In the genomic region with DNA sequence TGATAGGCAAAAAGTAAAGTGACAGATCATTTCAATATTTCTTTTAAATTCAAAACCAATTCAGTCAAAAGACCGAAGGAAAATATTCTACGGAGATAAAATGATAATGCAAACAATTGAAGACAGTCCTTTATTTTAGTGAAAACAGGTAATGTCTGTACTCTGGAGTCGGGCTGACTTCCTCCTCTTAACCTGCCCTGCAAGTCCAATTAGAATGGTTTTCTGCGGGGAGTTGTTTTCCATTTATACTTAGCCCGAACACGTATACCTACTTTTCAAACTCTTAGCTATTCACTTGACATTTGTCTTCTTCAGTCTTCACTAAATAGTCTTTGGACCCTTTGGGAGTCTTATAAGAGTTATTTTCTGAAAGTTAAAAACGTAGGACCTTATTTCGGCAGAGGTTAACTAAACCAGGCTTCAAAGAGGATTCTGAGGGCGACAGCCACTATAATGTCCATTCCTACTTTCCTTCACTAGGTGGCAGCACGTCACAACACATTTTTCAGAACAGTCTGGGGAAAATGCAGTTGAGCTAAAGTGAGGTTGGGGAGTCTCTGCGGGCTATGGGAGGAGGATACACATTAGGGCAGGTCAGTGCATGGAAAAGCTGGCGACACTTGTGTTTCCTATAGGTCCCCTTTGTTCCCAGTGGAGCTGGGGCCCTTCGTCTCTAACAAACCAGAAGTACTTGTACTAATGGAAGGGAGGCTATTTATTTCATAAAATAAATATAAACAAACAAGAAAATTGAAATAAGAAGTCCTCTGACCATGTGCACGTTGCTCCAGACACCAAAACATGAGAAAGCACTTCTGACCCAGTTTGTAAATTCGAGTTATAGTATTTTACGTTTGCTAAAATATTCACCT, we compare ENCODE assay signal across 8 cellular contexts.
A peak's percentile ranks its signal among the peaks of the same experiment; 100 is the strongest.
DNase-seq lines count a peak whose midpoint lies in the region; ATAC-seq and TF ChIP-seq lines count a peak whose summit lies in the region.

No MANE protein-coding gene starts in this region.

- BruUV-seq in HCT116 (replicated peaks; lab: Mats Ljungman, UMichigan) = no TSS peak

- no peaks in the 10 kb centered on the region for H3K36me3 Mint-ChIP-seq in stimulated activated effector memory CD8-positive, alpha-beta T cell treated with anti-CD3 and anti-CD28 coated beads, Interleukin-12 subunit alpha, Interleukin-12 subunit beta, amount 100 ng/mL, for 72 hours

- H3K4me1 Mint-ChIP-seq in stimulated activated effector memory CD8-positive, alpha-beta T cell treated with anti-CD3 and anti-CD28 coated beads, Interleukin-12 subunit alpha, Interleukin-12 subunit beta, amount 100 ng/mL, for 72 hours = peaks cover 5% of the 10 kb centered on the region

- peak; percentile 85 for DNase-seq in ELR (ENCODE audit: low read depth)
- DNase-seq in HCT116 (ENCODE audit: low read depth, low spot score) = peak; percentile 51
- peak; percentile 61 for DNase-seq in NCI-H1694 treated with DMSO at 0.1 percent for 48 hours (lab: John Stamatoyannopoulos, UW)
- DNase-seq in T1000 (lab: John Stamatoyannopoulos, UW) = peak; percentile 43
- peak; percentile 79 for DNase-seq in dermis blood vessel endothelial cell
- no peak for DNase-seq in lower lobe of right lung
- peak; percentile 13 to 57 for DNase-seq in stimulated activated effector memory CD8-positive, alpha-beta T cell treated with anti-CD3 and anti-CD28 coated beads, Interleukin-12 subunit alpha, Interleukin-12 subunit beta, amount 100 ng/mL, for 72 hours (ENCODE audit: low spot score in 2 of 2)

- TF ChIP-seq CTCF in HCT116 (IDR thresholded peaks at IDR 0.05 in 2 of 3, conservative IDR thresholded peaks at IDR 0.05 in 1 of 3; ENCODE audit: borderline replicate concordance in 1 of 3, insufficient read depth in 1 of 3, low read depth in 2 of 3, low read length in 2 of 3) (peak; percentile 72 to 78 (median 73)), lower lobe of right lung (IDR thresholded peaks at IDR 0.05) (peak; percentile 72)

- peak overlapping the region; percentile 64 for H2AFZ ChIP-seq in HCT116 (ENCODE audit: low read depth, low read length, poor library complexity, severe bottlenecking)

- no peak overlapping the region for H3K27ac Mint-ChIP-seq in stimulated activated effector memory CD8-positive, alpha-beta T cell treated with anti-CD3 and anti-CD28 coated beads, Interleukin-12 subunit alpha, Interleukin-12 subunit beta, amount 100 ng/mL, for 72 hours

- POLR2A ChIA-PET in HCT116 (lab: Charles Lee) = no interaction called here

- RAD21 ChIA-PET in HCT116 (lab: Charles Lee; ENCODE audit: low non-redundant PET in 1 of 2, low total read pairs in 2 of 2, uncharacterized antibody in 2 of 2, unreplicated experiment in 2 of 2) = interaction anchor here (0.7 to 1.4 kb wide), 5 partner anchors 8 to 546 kb away, joined by 3 to 4 read pairs (median 3); no protein-coding TSS in a partner anchor

- H3K36me3 ChIP-seq in HCT116 (ENCODE audit: control insufficient read depth in 1 of 2, insufficient read depth in 2 of 2, low read length in 2 of 2) (no peaks in the 10 kb centered on the region), lower lobe of right lung (no peaks in the 10 kb centered on the region)

- H3K4me3 Mint-ChIP-seq in stimulated activated effector memory CD8-positive, alpha-beta T cell treated with anti-CD3 and anti-CD28 coated beads, Interleukin-12 subunit alpha, Interleukin-12 subunit beta, amount 100 ng/mL, for 72 hours = peak overlapping the region; percentile 26

- TF ChIP-seq RAD21 in HCT116 (IDR thresholded peaks at IDR 0.05; ENCODE audit: low read depth) = peak; percentile 86

- no peak overlapping the region for H3K9ac ChIP-seq in HCT116 (ENCODE audit: low read length)

- ATAC-seq in HCT116 (peak; percentile 90), lower lobe of right lung (peak; percentile 62 to 82), HG02798 (IDR thresholded peaks at IDR 0.05; ENCODE audit: poor library complexity, unreplicated experiment) (no peak)
- peak; percentile 54 for ATAC-seq in stimulated activated effector memory CD8-positive, alpha-beta T cell treated with anti-CD3 and anti-CD28 coated beads, Interleukin-12 subunit alpha, Interleukin-12 subunit beta, amount 100 ng/mL, for 72 hours

- no peak overlapping the region for H3K4me3 ChIP-seq in HCT116 (replicated peaks in 1 of 2; ENCODE audit: low read depth in 1 of 2, low read length in 2 of 2)
- no peak overlapping the region for H3K4me3 ChIP-seq in lower lobe of right lung

- H3K4me1 ChIP-seq in HCT116 (ENCODE audit: control insufficient read depth in 1 of 2, insufficient read depth in 2 of 2, low read length in 2 of 2) = peaks cover 0 to 31% of the 10 kb centered on the region in 2 experiments; a peak in 2 of 4 replicates
- no peaks in the 10 kb centered on the region for H3K4me1 ChIP-seq in lower lobe of right lung

- H3K79me2 ChIP-seq in HCT116 (ENCODE audit: insufficient read depth, low read length) = no peaks in the 10 kb centered on the region

- no peaks in the 10 kb centered on the region for H3K9me2 ChIP-seq in HCT116 (ENCODE audit: insufficient read depth)

- H3K9me3 ChIP-seq in HCT116 (ENCODE audit: control insufficient read depth in 1 of 2, insufficient read depth in 1 of 2, low read depth in 1 of 2, low read length in 2 of 2) (no peaks in the 10 kb centered on the region), lower lobe of right lung (no peaks in the 10 kb centered on the region)

- no peaks in the 10 kb centered on the region for H3K9me3 Mint-ChIP-seq in stimulated activated effector memory CD8-positive, alpha-beta T cell treated with anti-CD3 and anti-CD28 coated beads, Interleukin-12 subunit alpha, Interleukin-12 subunit beta, amount 100 ng/mL, for 72 hours

- H3K27me3 ChIP-seq in HCT116 (ENCODE audit: insufficient read depth, low read length) = peaks cover 34% of the 10 kb centered on the region
- no peaks in the 10 kb centered on the region for H3K27me3 ChIP-seq in lower lobe of right lung (ENCODE audit: low read depth)

- CTCF ChIA-PET in HCT116 (lab: Charles Lee) = interaction anchor here (0.5 to 4.0 kb wide), 14 partner anchors 9 to 809 kb away, joined by 3 to 37 read pairs (median 4); no protein-coding TSS in a partner anchor

- peak overlapping the region; percentile 38 for H3K4me2 ChIP-seq in HCT116 (ENCODE audit: low read length)

- no peak for TF ChIP-seq POLR2A in HCT116 (IDR thresholded peaks at IDR 0.05; ENCODE audit: borderline replicate concordance, extremely low read depth, insufficient read depth, insufficient read length)

- no peaks in the 10 kb centered on the region for H4K20me1 ChIP-seq in HCT116 (ENCODE audit: insufficient read depth)

- H3K27ac ChIP-seq in HCT116 (ENCODE audit: low read depth, low read length) (no peak overlapping the region), lower lobe of right lung (no peak overlapping the region)

- intact Hi-C loops in HCT116 (cut with micrococcal nuclease) (loop anchor here (2.0 to 10.0 kb wide), 3 partner anchors 339 to 862 kb away; a partner anchor contains a TSS), lower lobe of right lung (cut with DNase I) (no loop called here)

TF ChIP-seq in HCT116, 20 proteins besides CTCF, POLR2A, EP300 and RAD21 (continues in another document):
- no peak for TF ChIP-seq SRF (IDR thresholded peaks at IDR 0.05; ENCODE audit: low read depth)
- TF ChIP-seq, protein P1, sequence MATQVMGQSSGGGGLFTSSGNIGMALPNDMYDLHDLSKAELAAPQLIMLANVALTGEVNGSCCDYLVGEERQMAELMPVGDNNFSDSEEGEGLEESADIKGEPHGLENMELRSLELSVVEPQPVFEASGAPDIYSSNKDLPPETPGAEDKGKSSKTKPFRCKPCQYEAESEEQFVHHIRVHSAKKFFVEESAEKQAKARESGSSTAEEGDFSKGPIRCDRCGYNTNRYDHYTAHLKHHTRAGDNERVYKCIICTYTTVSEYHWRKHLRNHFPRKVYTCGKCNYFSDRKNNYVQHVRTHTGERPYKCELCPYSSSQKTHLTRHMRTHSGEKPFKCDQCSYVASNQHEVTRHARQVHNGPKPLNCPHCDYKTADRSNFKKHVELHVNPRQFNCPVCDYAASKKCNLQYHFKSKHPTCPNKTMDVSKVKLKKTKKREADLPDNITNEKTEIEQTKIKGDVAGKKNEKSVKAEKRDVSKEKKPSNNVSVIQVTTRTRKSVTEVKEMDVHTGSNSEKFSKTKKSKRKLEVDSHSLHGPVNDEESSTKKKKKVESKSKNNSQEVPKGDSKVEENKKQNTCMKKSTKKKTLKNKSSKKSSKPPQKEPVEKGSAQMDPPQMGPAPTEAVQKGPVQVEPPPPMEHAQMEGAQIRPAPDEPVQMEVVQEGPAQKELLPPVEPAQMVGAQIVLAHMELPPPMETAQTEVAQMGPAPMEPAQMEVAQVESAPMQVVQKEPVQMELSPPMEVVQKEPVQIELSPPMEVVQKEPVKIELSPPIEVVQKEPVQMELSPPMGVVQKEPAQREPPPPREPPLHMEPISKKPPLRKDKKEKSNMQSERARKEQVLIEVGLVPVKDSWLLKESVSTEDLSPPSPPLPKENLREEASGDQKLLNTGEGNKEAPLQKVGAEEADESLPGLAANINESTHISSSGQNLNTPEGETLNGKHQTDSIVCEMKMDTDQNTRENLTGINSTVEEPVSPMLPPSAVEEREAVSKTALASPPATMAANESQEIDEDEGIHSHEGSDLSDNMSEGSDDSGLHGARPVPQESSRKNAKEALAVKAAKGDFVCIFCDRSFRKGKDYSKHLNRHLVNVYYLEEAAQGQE (IDR thresholded peaks at IDR 0.05; ENCODE audit: low read depth) = no peak
- no peak for TF ChIP-seq TCF7L2 (IDR thresholded peaks at IDR 0.05; ENCODE audit: borderline replicate concordance, extremely low read depth, insufficient read depth, insufficient read length)
- no peak for TF ChIP-seq SP1 (IDR thresholded peaks at IDR 0.05; ENCODE audit: low read depth)
- TF ChIP-seq, protein P2, sequence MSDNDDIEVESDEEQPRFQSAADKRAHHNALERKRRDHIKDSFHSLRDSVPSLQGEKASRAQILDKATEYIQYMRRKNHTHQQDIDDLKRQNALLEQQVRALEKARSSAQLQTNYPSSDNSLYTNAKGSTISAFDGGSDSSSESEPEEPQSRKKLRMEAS (IDR thresholded peaks at IDR 0.05) = no peak
- TF ChIP-seq EZH2phosphoT487 (IDR thresholded peaks at IDR 0.05; ENCODE audit: borderline replicate concordance) = no peak
- TF ChIP-seq EZH2 (IDR thresholded peaks at IDR 0.05) = no peak
- TF ChIP-seq SIN3A (IDR thresholded peaks at IDR 0.05; ENCODE audit: low read depth) = no peak
- TF ChIP-seq ELF1 (IDR thresholded peaks at IDR 0.05; ENCODE audit: borderline replicate concordance, low read depth) = no peak
- TF ChIP-seq, protein P3, sequence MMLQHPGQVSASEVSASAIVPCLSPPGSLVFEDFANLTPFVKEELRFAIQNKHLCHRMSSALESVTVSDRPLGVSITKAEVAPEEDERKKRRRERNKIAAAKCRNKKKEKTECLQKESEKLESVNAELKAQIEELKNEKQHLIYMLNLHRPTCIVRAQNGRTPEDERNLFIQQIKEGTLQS (IDR thresholded peaks at IDR 0.05) = no peak
- no peak for TF ChIP-seq CBX3 (IDR thresholded peaks at IDR 0.05; ENCODE audit: low read depth)
- TF ChIP-seq YY1 (IDR thresholded peaks at IDR 0.05; ENCODE audit: extremely low read depth, insufficient replicate concordance, low read depth, low read length) = no peak
- TF ChIP-seq CEBPB (IDR thresholded peaks at IDR 0.05; ENCODE audit: low read depth) = no peak
- no peak for TF ChIP-seq FOSL1 (IDR thresholded peaks at IDR 0.05; ENCODE audit: low read depth)
- TF ChIP-seq ZFX (IDR thresholded peaks at IDR 0.05) = no peak
